In genomic region chr5:140293091-140293996, GRCh38 we compare ENCODE assay signal across 10 cellular contexts. TPM values are rescaled to one million over a fixed set of nuclear protein-coding genes. Genes with fewer than 3 reads are reported as not detected.
DNase-seq lines count a peak whose midpoint lies in the region; ATAC-seq, FAIRE-seq and TF ChIP-seq lines count a peak whose summit lies in the region.
"Had no signal": no experiment of that assay in that cellular context is flagged by ENCODE, and none has a peak within 500 bp of the region (broad histone marks: within the 10 kb centered on the region; RNA-seq: fewer than 3 reads in every experiment).

No MANE protein-coding gene starts in this region.

- peak overlapping the region; percentile 15 for H3K27ac Mint-ChIP-seq in activated T-helper 1 cell treated with anti-CD3 and anti-CD28 coated beads, Interleukin-12 subunit alpha, Interleukin-12 subunit beta, Interleukin-2, Interleukin-4 antibody, amounts not matched to agents 30 ng/mL and 10 ng/mL and 1 ng/mL, durations not matched to agents 14 hours and 24 hours and 36 hours

- H3K4me3 Mint-ChIP-seq in activated T-helper 1 cell treated with anti-CD3 and anti-CD28 coated beads, Interleukin-12 subunit alpha, Interleukin-12 subunit beta, Interleukin-2, Interleukin-4 antibody, amounts not matched to agents 30 ng/mL and 10 ng/mL and 1 ng/mL, durations not matched to agents 14 hours and 24 hours and 36 hours: peak overlapping the region; percentile 31

- H3K4me3 ChIP-seq in WERI-Rb-1 (ENCODE audit: low read depth, low read length): no peak overlapping the region
- H3K4me3 ChIP-seq: Peyer's patch had no signal

- DNase-seq in activated T-helper 1 cell treated with anti-CD3 and anti-CD28 coated beads, Interleukin-12 subunit alpha, Interleukin-12 subunit beta, Interleukin-2, Interleukin-4 antibody, amounts not matched to agents 30 ng/mL and 10 ng/mL and 1 ng/mL, durations not matched to agents 14 hours and 24 hours and 36 hours (ENCODE audit: low spot score): no peak
- DNase-seq in globus pallidus (ENCODE audit: low spot score): peak; percentile 62
- peak; percentile 31 for DNase-seq in renal cortical epithelial cell (ENCODE audit: low read depth)
- DNase-seq in urothelium cell line (ENCODE audit: low spot score): no peak
- DNase-seq in WERI-Rb-1: no peak
- DNase-seq in NCI-H2227 treated with DMSO at 0.1 percent for 48 hours (lab: John Stamatoyannopoulos, UW): no peak
- DNase-seq: Peyer's patch had no signal

- peaks cover 17% of the 10 kb centered on the region for H3K36me3 ChIP-seq in WERI-Rb-1

- H3K27ac ChIP-seq in WERI-Rb-1: no peak overlapping the region

- TF ChIP-seq CTCF in WERI-Rb-1 (IDR thresholded peaks at IDR 0.05; ENCODE audit: low read depth, low read length): no peak

- no peaks in the 10 kb centered on the region for H3K9me3 Mint-ChIP-seq in activated T-helper 1 cell treated with anti-CD3 and anti-CD28 coated beads, Interleukin-12 subunit alpha, Interleukin-12 subunit beta, Interleukin-2, Interleukin-4 antibody, amounts not matched to agents 30 ng/mL and 10 ng/mL and 1 ng/mL, durations not matched to agents 14 hours and 24 hours and 36 hours

- no peaks in the 10 kb centered on the region for H3K27me3 Mint-ChIP-seq in activated T-helper 1 cell treated with anti-CD3 and anti-CD28 coated beads, Interleukin-12 subunit alpha, Interleukin-12 subunit beta, Interleukin-2, Interleukin-4 antibody, amounts not matched to agents 30 ng/mL and 10 ng/mL and 1 ng/mL, durations not matched to agents 14 hours and 24 hours and 36 hours (ENCODE audit: insufficient read depth)

- no peaks in the 10 kb centered on the region for H3K9me3 ChIP-seq in WERI-Rb-1 (ENCODE audit: severe bottlenecking)
- H3K9me3 ChIP-seq: Peyer's patch had no signal

- intact Hi-C loops in activated T-helper 1 cell treated with anti-CD3 and anti-CD28 coated beads, Interleukin-12 subunit alpha, Interleukin-12 subunit beta, Interleukin-2, Interleukin-4 antibody, amounts not matched to agents 30 ng/mL and 10 ng/mL and 1 ng/mL, durations not matched to agents 14 hours and 24 hours and 36 hours (cut with micrococcal nuclease): loop anchor here (1.0 kb wide), 1 partner anchor 10 kb away; the partner anchor contains the start of gene PFDN1

- no peaks in the 10 kb centered on the region for H3K27me3 ChIP-seq in WERI-Rb-1 (ENCODE audit: insufficient read depth, low read depth, severe bottlenecking)
- H3K27me3 ChIP-seq: Peyer's patch had no signal

- ATAC-seq in GM21619 (IDR thresholded peaks at IDR 0.05; ENCODE audit: unreplicated experiment): no peak

- peak; percentile 52 for FAIRE-seq in G401.6 (lab: Jason Lieb, UNC)
- FAIRE-seq in urothelium cell line (lab: Jason Lieb, UNC): no peak
- FAIRE-seq: keratinocyte had no signal

- H3K36me3 Mint-ChIP-seq in activated T-helper 1 cell treated with anti-CD3 and anti-CD28 coated beads, Interleukin-12 subunit alpha, Interleukin-12 subunit beta, Interleukin-2, Interleukin-4 antibody, amounts not matched to agents 30 ng/mL and 10 ng/mL and 1 ng/mL, durations not matched to agents 14 hours and 24 hours and 36 hours (ENCODE audit: low read depth): peaks cover 23% of the 10 kb centered on the region

- peaks cover 69% of the 10 kb centered on the region for H3K4me1 Mint-ChIP-seq in activated T-helper 1 cell treated with anti-CD3 and anti-CD28 coated beads, Interleukin-12 subunit alpha, Interleukin-12 subunit beta, Interleukin-2, Interleukin-4 antibody, amounts not matched to agents 30 ng/mL and 10 ng/mL and 1 ng/mL, durations not matched to agents 14 hours and 24 hours and 36 hours (ENCODE audit: low read depth)

RNA-seq across cellular contexts. Expression of gene PFDN1, which starts 9.6 kb away (rescaled TPM):
- 59.5 and 60.6 TPM in 2 replicates for total RNA-seq in activated T-helper 1 cell treated with anti-CD3 and anti-CD28 coated beads, Interleukin-12 subunit alpha, Interleukin-12 subunit beta, Interleukin-2, Interleukin-4 antibody, amounts not matched to agents 30 ng/mL and 10 ng/mL and 1 ng/mL, durations not matched to agents 14 hours and 24 hours and 36 hours
- 76.4 and 107 TPM in 2 replicates for total RNA-seq in renal cortical epithelial cell

RNA-seq across cellular contexts. Expression of gene HBEGF, which starts 53.1 kb away (rescaled TPM):
- total RNA-seq in activated T-helper 1 cell treated with anti-CD3 and anti-CD28 coated beads, Interleukin-12 subunit alpha, Interleukin-12 subunit beta, Interleukin-2, Interleukin-4 antibody, amounts not matched to agents 30 ng/mL and 10 ng/mL and 1 ng/mL, durations not matched to agents 14 hours and 24 hours and 36 hours: 28.5 and 28.9 TPM in 2 replicates
- total RNA-seq in renal cortical epithelial cell: 23.4 and 52.8 TPM in 2 replicates

Comparison
In these comparisons a context has a peak if more than half of its experiments do, and no peak if none do; other contexts are left out.
1. DNase-seq: peak in globus pallidus (single experiment) and renal cortical epithelial cell (single experiment); none in activated T-helper 1 cell treated with anti-CD3 and anti-CD28 coated beads, Interleukin-12 subunit alpha, Interleukin-12 subunit beta, Interleukin-2, Interleukin-4 antibody, amounts not matched to agents 30 ng/mL and 10 ng/mL and 1 ng/mL, durations not matched to agents 14 hours and 24 hours and 36 hours (single experiment), urothelium cell line (single experiment), WERI-Rb-1 (single experiment) and NCI-H2227 treated with DMSO at 0.1 percent for 48 hours (single experiment).